Comparison of ENCODE assay signal across 8 cellular contexts in genomic region chr3:32177702-32178198, GRCh38.
DNase-seq lines count a peak whose midpoint lies in the region; ATAC-seq and TF ChIP-seq lines count a peak whose summit lies in the region.

No MANE protein-coding gene starts in this region.

- H3K4me3 ChIP-seq in AG04450 (ENCODE audit: low read depth, low read length) (no peak overlapping the region), aorta (ENCODE audit: low read length in 2 of 2) (no peak overlapping the region)

- H3K27ac Mint-ChIP-seq in activated CD4-positive, alpha-beta memory T cell treated with anti-CD3 and anti-CD28 coated beads, Interleukin-2, amount 10 ng/mL, durations not matched to agents 7 days and 5 days = no peak overlapping the region
- no peak overlapping the region for H3K27ac Mint-ChIP-seq in nephron

- no peaks in the 10 kb centered on the region for H3K4me1 ChIP-seq in aorta (ENCODE audit: control insufficient read depth in 1 of 2, insufficient read depth in 2 of 2, low read length in 2 of 2)

- H3K36me3 Mint-ChIP-seq in activated CD4-positive, alpha-beta memory T cell treated with anti-CD3 and anti-CD28 coated beads, Interleukin-2, amount 10 ng/mL, durations not matched to agents 7 days and 5 days (ENCODE audit: low read depth) = no peaks in the 10 kb centered on the region
- H3K36me3 Mint-ChIP-seq in nephron (ENCODE audit: low read depth) = peaks cover 5% of the 10 kb centered on the region

- H3K27me3 ChIP-seq in AG04450 (ENCODE audit: control insufficient read depth, insufficient read depth, low read length) = peaks cover 9% of the 10 kb centered on the region
- H3K27me3 ChIP-seq in aorta (ENCODE audit: control insufficient read depth in 1 of 2, insufficient read depth in 2 of 2, low read length in 1 of 2) = no peaks in the 10 kb centered on the region

- WGBS in aorta, 2 donors = 26 to 33% methylated on average over 5 of the region's 5 CpGs

- peak; percentile 79 for ATAC-seq in GM18511 (IDR thresholded peaks at IDR 0.05; ENCODE audit: unreplicated experiment)
- peak; percentile 79 for ATAC-seq in HG03342 (IDR thresholded peaks at IDR 0.05; ENCODE audit: unreplicated experiment)
- ATAC-seq in esophagus mucosa = peak; percentile 85
- peak; percentile 80 for ATAC-seq in aorta (ENCODE audit: low FRiP score)

- H3K9me3 ChIP-seq in AG04450 (ENCODE audit: control insufficient read depth, insufficient read depth, low read length) = no peaks in the 10 kb centered on the region
- no peaks in the 10 kb centered on the region for H3K9me3 ChIP-seq in aorta (ENCODE audit: control insufficient read depth, low read length)

- no peaks in the 10 kb centered on the region for H3K9me3 Mint-ChIP-seq in activated CD4-positive, alpha-beta memory T cell treated with anti-CD3 and anti-CD28 coated beads, Interleukin-2, amount 10 ng/mL, durations not matched to agents 7 days and 5 days
- H3K9me3 Mint-ChIP-seq in nephron = peaks cover 8% of the 10 kb centered on the region

- CTCF ChIA-PET in AG04450 (lab: Charles Lee) = interaction anchor here (0.5 to 3.0 kb wide), 15 partner anchors 9 to 560 kb away, joined by 3 to 11 read pairs (median 4); no protein-coding TSS in a partner anchor
- CTCF ChIA-PET in activated CD4-positive, alpha-beta memory T cell treated with anti-CD3 and anti-CD28 coated beads, Interleukin-2, amount 10 ng/mL, durations not matched to agents 7 days and 5 days (lab: Charles Lee) = interaction anchor here (0.6 to 4.3 kb wide), 17 partner anchors 9 to 255 kb away, joined by 3 to 38 read pairs (median 3); no protein-coding TSS in a partner anchor

- TF ChIP-seq CTCF in AG04450 (IDR thresholded peaks at IDR 0.05; ENCODE audit: low read depth, low read length) = peak; percentile 69
- TF ChIP-seq CTCF in nephron (IDR thresholded peaks at IDR 0.05; ENCODE audit: unreplicated experiment in 3 of 3) = peak; percentile 32 to 52 (median 36)

- H3K4me3 Mint-ChIP-seq in activated CD4-positive, alpha-beta memory T cell treated with anti-CD3 and anti-CD28 coated beads, Interleukin-2, amount 10 ng/mL, durations not matched to agents 7 days and 5 days = no peak overlapping the region
- H3K4me3 Mint-ChIP-seq in nephron = no peak overlapping the region

- H3K36me3 ChIP-seq in aorta (ENCODE audit: control insufficient read depth in 1 of 2, insufficient read depth in 2 of 2, low read length in 1 of 2) = no peaks in the 10 kb centered on the region

- H3K27me3 Mint-ChIP-seq in activated CD4-positive, alpha-beta memory T cell treated with anti-CD3 and anti-CD28 coated beads, Interleukin-2, amount 10 ng/mL, durations not matched to agents 7 days and 5 days = peaks cover 7% of the 10 kb centered on the region
- peaks cover 3% of the 10 kb centered on the region for H3K27me3 Mint-ChIP-seq in nephron (ENCODE audit: low read depth)

- intact Hi-C loops in aorta (cut with DNase I) = no loop called here

- no peak overlapping the region for H3K27ac ChIP-seq in AG04450 (ENCODE audit: low read depth, low read length)
- no peak overlapping the region for H3K27ac ChIP-seq in aorta (ENCODE audit: low read depth in 1 of 2, low read length in 2 of 2)

- POLR2A ChIA-PET in AG04450 (lab: Yijun Ruan, JAX) = no interaction called here
- POLR2A ChIA-PET in activated CD4-positive, alpha-beta memory T cell treated with anti-CD3 and anti-CD28 coated beads, Interleukin-2, amount 10 ng/mL, durations not matched to agents 7 days and 5 days (lab: Charles Lee) = interaction anchor here (0.6 kb wide), 1 partner anchor 289 kb away, joined by 3 read pairs; no protein-coding TSS in a partner anchor

- DNase-seq in AG04450 (ENCODE audit: low read depth, low spot score) (peak; percentile 0), NCI-H82 treated with DMSO at 0.1 percent for 48 hours (lab: John Stamatoyannopoulos, UW; ENCODE audit: unreplicated experiment) (peak; percentile 47), aorta (no peak)
- DNase-seq in activated CD4-positive, alpha-beta memory T cell treated with anti-CD3 and anti-CD28 coated beads, Interleukin-2, amount 10 ng/mL, durations not matched to agents 7 days and 5 days = peak; percentile 53

- H3K4me1 Mint-ChIP-seq in activated CD4-positive, alpha-beta memory T cell treated with anti-CD3 and anti-CD28 coated beads, Interleukin-2, amount 10 ng/mL, durations not matched to agents 7 days and 5 days = peaks cover 13% of the 10 kb centered on the region
- no peaks in the 10 kb centered on the region for H3K4me1 Mint-ChIP-seq in nephron

Comparison
In these comparisons a context has a peak if more than half of its experiments do, and no peak if none do; other contexts are left out.
1. DNase-seq: peak in AG04450 (single experiment), NCI-H82 treated with DMSO at 0.1 percent for 48 hours (single experiment) and activated CD4-positive, alpha-beta memory T cell treated with anti-CD3 and anti-CD28 coated beads, Interleukin-2, amount 10 ng/mL, durations not matched to agents 7 days and 5 days (single experiment); none in aorta (0 of 2).
2. Peak in every context shown above with its lines, with median percentiles within 50 percentile points of each other: ATAC-seq.